Comparison of ENCODE assay signal across 14 cellular contexts in the genomic region with DNA sequence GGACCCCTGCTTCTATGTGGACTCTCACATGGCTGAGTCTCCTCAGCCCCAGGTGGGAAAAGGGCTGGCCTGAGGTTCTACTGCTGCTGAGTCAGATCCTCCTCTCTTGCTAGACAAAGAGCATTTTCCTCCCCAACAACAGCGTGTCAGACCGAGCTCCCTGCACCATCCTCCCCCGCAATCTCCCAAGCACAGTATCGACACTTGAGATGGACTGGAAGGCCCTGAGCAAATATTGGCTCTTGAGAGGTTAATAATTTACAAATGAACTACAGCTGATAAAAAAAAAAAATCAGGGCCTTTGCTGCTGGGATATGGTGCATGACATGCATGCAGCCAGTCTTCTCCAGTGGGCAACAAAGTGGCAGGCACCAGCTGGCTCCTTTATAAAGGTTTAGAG. TPM values are rescaled to one million over a fixed set of nuclear protein-coding genes. Genes with fewer than 3 reads are reported as not detected.
DNase-seq lines count a peak whose midpoint lies in the region; ATAC-seq and TF ChIP-seq lines count a peak whose summit lies in the region.
"Had no signal": no experiment of that assay in that cellular context is flagged by ENCODE, and none has a peak within 500 bp of the region (broad histone marks: within the 10 kb centered on the region; RNA-seq: fewer than 3 reads in every experiment).

No MANE protein-coding gene starts in this region.

- no peak overlapping the region for H3K4ac ChIP-seq in neuronal stem cell (ENCODE audit: low read length)

- no peak overlapping the region for H2BK5ac ChIP-seq in neuronal stem cell (ENCODE audit: low read length)

- peak overlapping the region; percentile 14 for H2BK12ac ChIP-seq in neuronal stem cell (ENCODE audit: low read length)

- no peak overlapping the region for H3K27ac ChIP-seq in neuronal stem cell (replicated peaks; ENCODE audit: low read length)
- H3K27ac ChIP-seq: BLaER1, cardiac muscle cell, esophagus muscularis mucosa had no signal

- H3K9ac ChIP-seq in neuronal stem cell (ENCODE audit: low read depth, low read length, poor library complexity) = no peak overlapping the region
- H3K9ac ChIP-seq: BLaER1 had no signal

- peak; percentile 99 for DNase-seq in DMS53 treated with DMSO at 0.1 percent for 48 hours (lab: John Stamatoyannopoulos, UW; ENCODE audit: unreplicated experiment)
- peak; percentile 48 for DNase-seq in NCI-H345 (lab: John Stamatoyannopoulos, UW)
- peak; percentile 23 for DNase-seq in fibroblast of pulmonary artery (ENCODE audit: low read depth)
- no peak for DNase-seq in neuronal stem cell (ENCODE audit: low spot score)
- no peak for DNase-seq in HEK293T (ENCODE audit: extremely low spot score)
- DNase-seq in activated gamma-delta T cell (lab: John Stamatoyannopoulos, UW) = no peak
- DNase-seq: activated CD4-positive, alpha-beta T cell treated with anti-CD3 and anti-CD28 coated beads for 36 hours; islet precursor cell; nucleus accumbens had no signal

- no peaks in the 10 kb centered on the region for H3K79me1 ChIP-seq in neuronal stem cell (ENCODE audit: low read depth, low read length)

- no peak overlapping the region for H4K8ac ChIP-seq in neuronal stem cell (ENCODE audit: low read depth, low read length)

- no peak overlapping the region for H2BK120ac ChIP-seq in neuronal stem cell (ENCODE audit: low read depth, low read length)

- no peak overlapping the region for H2AFZ ChIP-seq in neuronal stem cell (ENCODE audit: low read length)

- H3K36me3 ChIP-seq in neuronal stem cell (replicated peaks in 1 of 2; ENCODE audit: control insufficient read depth in 2 of 2, insufficient read depth in 2 of 2, low read length in 2 of 2) = no peaks in the 10 kb centered on the region
- H3K36me3 ChIP-seq: BLaER1, cardiac muscle cell, esophagus muscularis mucosa had no signal

- TF ChIP-seq CTCF in fibroblast of pulmonary artery (IDR thresholded peaks at IDR 0.05; ENCODE audit: low read length, missing control alignments) = no peak

- H3K14ac ChIP-seq in neuronal stem cell (ENCODE audit: low read length) = no peak overlapping the region

- CTCF ChIA-PET in HEK293T (lab: Yijun Ruan, JAX) = no interaction called here

- ATAC-seq in HG02642 (IDR thresholded peaks at IDR 0.05; ENCODE audit: poor library complexity, unreplicated experiment) = no peak
- ATAC-seq in HG03378 (IDR thresholded peaks at IDR 0.05; ENCODE audit: unreplicated experiment) = no peak
- ATAC-seq: activated CD4-positive, alpha-beta T cell treated with anti-CD3 and anti-CD28 coated beads for 36 hours had no signal

- H3K9me3 ChIP-seq in neuronal stem cell (replicated peaks in 1 of 2; ENCODE audit: control insufficient read depth in 2 of 2, insufficient read depth in 1 of 2, low read depth in 1 of 2, low read length in 2 of 2) = no peaks in the 10 kb centered on the region
- H3K9me3 ChIP-seq: BLaER1, esophagus muscularis mucosa had no signal

- H3K4me1 ChIP-seq in neuronal stem cell (ENCODE audit: control insufficient read depth in 2 of 2, insufficient read depth in 1 of 2, low read depth in 1 of 2, low read length in 2 of 2) = peaks cover 0 to 11% of the 10 kb centered on the region in 2 donors
- H3K4me1 ChIP-seq: BLaER1, esophagus muscularis mucosa had no signal

- H3K4me3 ChIP-seq in fibroblast of pulmonary artery (replicated peaks; ENCODE audit: low read depth, low read length) (no peak overlapping the region), neuronal stem cell (ENCODE audit: low read length in 2 of 2) (no peak overlapping the region)
- H3K4me3 ChIP-seq: BLaER1, cardiac muscle cell, esophagus muscularis mucosa had no signal

- H4K91ac ChIP-seq in neuronal stem cell (ENCODE audit: low read depth, low read length, poor library complexity) = no peak overlapping the region

- H2BK15ac ChIP-seq in neuronal stem cell (ENCODE audit: low read length) = no peak overlapping the region

- no peaks in the 10 kb centered on the region for H3K27me3 ChIP-seq in neuronal stem cell (ENCODE audit: control insufficient read depth in 3 of 3, insufficient read depth in 3 of 3, low read depth in 1 of 3, low read length in 3 of 3)
- H3K27me3 ChIP-seq: BLaER1 had no signal

- no peak overlapping the region for H3K4me2 ChIP-seq in neuronal stem cell (ENCODE audit: insufficient read depth, low read length, poor library complexity, severe bottlenecking)
- H3K4me2 ChIP-seq: BLaER1 had no signal

- POLR2A ChIA-PET in HEK293T (lab: Yijun Ruan, JAX) = no interaction called here

- H2AK5ac ChIP-seq in neuronal stem cell (ENCODE audit: low read depth, low read length) = no peak overlapping the region

- H3K23ac ChIP-seq in neuronal stem cell (ENCODE audit: low read depth, low read length, poor library complexity) = no peak overlapping the region

- peak overlapping the region; percentile 73 for H3K18ac ChIP-seq in neuronal stem cell (ENCODE audit: low read length)

- WGBS in neuronal stem cell (ENCODE audit: extremely low coverage in 2 of 2, insufficient read length in 2 of 2, insufficient replicate concordance in 1 of 2), 2 donors = no CpG with 5 or more reads among the region's 4 CpGs

TF ChIP-seq in HEK293T, 16 proteins besides CTCF, POLR2A, EP300 and RAD21:
- TF ChIP-seq CTBP1 (IDR thresholded peaks at IDR 0.05; ENCODE audit: borderline replicate concordance) = no peak
- TF ChIP-seq SUZ12 (IDR thresholded peaks at IDR 0.05) = no peak
TF ChIP-seq in HEK293T: peak in this region for 0.

RNA-seq across cellular contexts. Expression of gene CAMK1G, which starts 55.5 kb away (rescaled TPM):
- 4.6 TPM for polyA plus RNA-seq in neuronal stem cell (2013, experiment 1 of 2)
- 4.4 TPM for polyA plus RNA-seq in neuronal stem cell (2013, experiment 2 of 2)

Comparison
In these comparisons a context has a peak if more than half of its experiments do, and no peak if none do; other contexts are left out.
1. DNase-seq: peak in DMS53 treated with DMSO at 0.1 percent for 48 hours (single experiment), NCI-H345 (single experiment) and fibroblast of pulmonary artery (single experiment); none in neuronal stem cell (single experiment), HEK293T (single experiment) and activated gamma-delta T cell (single experiment).